Comparison of ENCODE assay signal across 25 cellular contexts in genomic region chr9:129101279-129101678, GRCh38.
"Had no signal": no experiment of that assay in that cellular context is flagged by ENCODE, and none has a peak within 500 bp of the region (broad histone marks: within the 10 kb centered on the region; RNA-seq: fewer than 3 reads in every experiment).

No MANE protein-coding gene starts in this region.

- H3K4me3 Mint-ChIP-seq: immature natural killer cell, mesothelial cell of epicardium had no signal

- H3K4me3 ChIP-seq: coronary artery, dorsolateral prefrontal cortex, esophagus muscularis mucosa, gastroesophageal sphincter, heart left ventricle, hepatocyte, left lung, lower lobe of right lung, mucosa of descending colon had no signal

- H3K27ac Mint-ChIP-seq: immature natural killer cell, mesothelial cell of epicardium had no signal

- H3K9me3 ChIP-seq: esophagus muscularis mucosa, gastroesophageal sphincter, heart left ventricle, left lung, lower lobe of right lung, mucosa of descending colon had no signal

- ATAC-seq: foreskin keratinocyte, gastroesophageal sphincter, heart left ventricle, left colon, left lung, lower lobe of right lung, mucosa of descending colon had no signal

- H3K9me3 Mint-ChIP-seq: immature natural killer cell, mesothelial cell of epicardium had no signal

- H3K27me3 ChIP-seq: dorsolateral prefrontal cortex, esophagus muscularis mucosa, foreskin keratinocyte, gastroesophageal sphincter, heart left ventricle, hepatocyte, left lung had no signal

- FAIRE-seq: colon, endothelial cell of umbilical vein, frontal cortex, kidney had no signal

- H3K4me1 ChIP-seq: foreskin keratinocyte, gastroesophageal sphincter, left lung, lower lobe of right lung had no signal

- H3K27ac ChIP-seq: coronary artery, dorsolateral prefrontal cortex, esophagus muscularis mucosa, foreskin keratinocyte, gastroesophageal sphincter, heart left ventricle, hepatocyte, left lung, lower lobe of right lung had no signal

- H3K4me1 Mint-ChIP-seq: immature natural killer cell had no signal

- DNase-seq: dermis blood vessel endothelial cell; dorsolateral prefrontal cortex; effector CD4-positive, alpha-beta T cell; effector memory CD4-positive, alpha-beta T cell; foreskin keratinocyte; heart left ventricle; hypothalamus; immature natural killer cell; islet precursor cell; kidney; kidney glomerular epithelial cell; left colon; left lung; left ventricle myocardium superior; lower lobe of right lung; mesenchymal stem cell; mucosa of descending colon had no signal
